13 cellular contexts compared by ENCODE assay signal in the genomic region with DNA sequence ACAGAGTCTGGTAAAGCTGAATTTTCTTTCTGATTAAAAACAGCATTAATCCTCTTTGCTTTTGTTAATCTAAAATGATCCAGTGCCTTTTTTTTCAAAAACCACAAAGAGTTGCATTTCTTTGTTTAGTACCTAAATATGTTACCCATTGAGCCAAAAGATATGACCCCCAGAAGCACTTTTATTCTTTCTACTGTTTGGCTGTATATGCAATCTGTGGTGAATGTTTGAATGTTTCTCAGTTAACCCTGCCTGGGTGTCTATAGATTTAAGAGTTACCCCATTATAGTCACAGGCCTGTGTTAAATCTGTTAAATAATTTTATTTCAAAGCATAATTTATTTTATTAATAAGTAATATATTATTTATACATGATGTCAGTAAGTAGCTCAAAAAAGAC.
"Had no signal": no experiment of that assay in that cellular context is flagged by ENCODE, and none has a peak within 500 bp of the region (broad histone marks: within the 10 kb centered on the region; RNA-seq: fewer than 3 reads in every experiment).

No MANE protein-coding gene starts in this region.

- H3K4me3 Mint-ChIP-seq: activated B cell treated with CpG ODN at 0.5 μM for 24 hours; activated naive CD4-positive, alpha-beta T cell treated with anti-CD3 and anti-CD28 coated beads, Interleukin-2, amount 50 U/mL, for 24 hours; memory B cell; neural progenitor cell; stimulated activated memory B cell treated with anti-CD40 and anti-IgM and Interleukin-4, amounts not matched to agents 10 μg/mL and 1 μg/mL and 100 μg/mL, for 72 hours had no signal

- H3K4me3 ChIP-seq: neural progenitor cell, smooth muscle cell, thoracic aorta, upper lobe of left lung had no signal

- H3K27me3 Mint-ChIP-seq: activated naive CD4-positive, alpha-beta T cell treated with anti-CD3 and anti-CD28 coated beads, Interleukin-2, amount 50 U/mL, for 24 hours had no signal

- H3K4me1 Mint-ChIP-seq: memory B cell; stimulated activated memory B cell treated with anti-CD40 and anti-IgM and Interleukin-4, amounts not matched to agents 10 μg/mL and 1 μg/mL and 100 μg/mL, for 72 hours had no signal

- H3K9ac ChIP-seq: neural progenitor cell had no signal

- H3K36me3 Mint-ChIP-seq: activated naive CD4-positive, alpha-beta T cell treated with anti-CD3 and anti-CD28 coated beads, Interleukin-2, amount 50 U/mL, for 24 hours; memory B cell; neural progenitor cell; stimulated activated memory B cell treated with anti-CD40 and anti-IgM and Interleukin-4, amounts not matched to agents 10 μg/mL and 1 μg/mL and 100 μg/mL, for 72 hours had no signal

- H3K4me1 ChIP-seq: neural progenitor cell, upper lobe of left lung had no signal

- H3K27me3 ChIP-seq: neural progenitor cell, upper lobe of left lung had no signal

- H3K36me3 ChIP-seq: neural progenitor cell, thoracic aorta, upper lobe of left lung had no signal

- H3K27ac Mint-ChIP-seq: activated B cell treated with CpG ODN at 0.5 μM for 24 hours; activated naive CD4-positive, alpha-beta T cell treated with anti-CD3 and anti-CD28 coated beads, Interleukin-2, amount 50 U/mL, for 24 hours; memory B cell; neural progenitor cell; stimulated activated memory B cell treated with anti-CD40 and anti-IgM and Interleukin-4, amounts not matched to agents 10 μg/mL and 1 μg/mL and 100 μg/mL, for 72 hours had no signal

- H3K27ac ChIP-seq: neural progenitor cell, thoracic aorta, upper lobe of left lung had no signal

- H2AFZ ChIP-seq: neural progenitor cell had no signal

- DNase-seq: activated B cell treated with CpG ODN at 0.5 μM for 24 hours; activated CD4-positive, alpha-beta T cell treated with anti-CD3 and anti-CD28 coated beads for 48 hours; activated gamma-delta T cell; amniotic stem cell; effector CD8-positive, alpha-beta T cell; stimulated activated CD4-positive, alpha-beta T cell treated with anti-CD3 and anti-CD28 coated beads, Interleukin-4, amount 100 ng/mL, for 4 hours; upper lobe of left lung had no signal

- H3K9me3 ChIP-seq: thoracic aorta, upper lobe of left lung had no signal

- H3K9me3 Mint-ChIP-seq: memory B cell, neural progenitor cell had no signal

- H3K4me2 ChIP-seq: neural progenitor cell, smooth muscle cell had no signal
